13 cellular contexts compared by ENCODE assay signal in genomic region chr5:131460867-131461572, GRCh38.
DNase-seq lines count a peak whose midpoint lies in the region; ATAC-seq, FAIRE-seq and TF ChIP-seq lines count a peak whose summit lies in the region.
"Had no signal": no experiment of that assay in that cellular context is flagged by ENCODE, and none has a peak within 500 bp of the region (broad histone marks: within the 10 kb centered on the region; RNA-seq: fewer than 3 reads in every experiment).

No MANE protein-coding gene starts in this region.

- no peaks in the 10 kb centered on the region for H3K9me3 ChIP-seq in astrocyte (ENCODE audit: insufficient read depth, low read depth, low read length)
- H3K9me3 ChIP-seq: heart right ventricle had no signal

- no peak overlapping the region for H3K4me3 Mint-ChIP-seq in activated T-cell treated with anti-CD3 and anti-CD28 coated beads, Interleukin-2, amount 50 U/mL, for 72 hours
- no peak overlapping the region for H3K4me3 Mint-ChIP-seq in astrocyte (ENCODE audit: unreplicated experiment)
- no peak overlapping the region for H3K4me3 Mint-ChIP-seq in naive B cell
- H3K4me3 Mint-ChIP-seq: activated naive CD8-positive, alpha-beta T cell treated with anti-CD3 and anti-CD28 coated beads, Interleukin-2, amount 10 ng/mL, durations not matched to agents 7 days and 5 days; H9 had no signal

- no peaks in the 10 kb centered on the region for H3K36me3 ChIP-seq in astrocyte (ENCODE audit: insufficient read depth, low read length)

- no peak for DNase-seq in activated T-cell treated with anti-CD3 and anti-CD28 coated beads, Interleukin-2, amount 50 U/mL, for 72 hours
- DNase-seq in activated T-cell treated with anti-CD3 and anti-CD28 coated beads, Interleukin-2, amount 50 U/mL, for 48 hours = no peak
- DNase-seq in NCI-H2029 treated with DMSO at 0.1 percent for 48 hours (lab: John Stamatoyannopoulos, UW) = peak; percentile 5
- DNase-seq in astrocyte (ENCODE audit: low read depth) = peak; percentile 47
- no peak for DNase-seq in naive B cell
- no peak for DNase-seq in Kasumi-1 (lab: John Stamatoyannopoulos, UW)
- DNase-seq in NCI-H82 treated with DMSO at 0.1 percent for 48 hours (lab: John Stamatoyannopoulos, UW; ENCODE audit: unreplicated experiment) = no peak
- DNase-seq in hepatic stellate cell (ENCODE audit: low spot score) = no peak
- DNase-seq: activated naive CD8-positive, alpha-beta T cell treated with anti-CD3 and anti-CD28 coated beads, Interleukin-2, amount 10 ng/mL, durations not matched to agents 7 days and 5 days; H9; heart right ventricle; NCI-H1930; SHP77 had no signal

- H3K79me2 ChIP-seq in astrocyte (ENCODE audit: insufficient read depth, low read length) = no peaks in the 10 kb centered on the region

- no peaks in the 10 kb centered on the region for H3K27me3 Mint-ChIP-seq in activated T-cell treated with anti-CD3 and anti-CD28 coated beads, Interleukin-2, amount 50 U/mL, for 72 hours (ENCODE audit: low read depth)
- no peaks in the 10 kb centered on the region for H3K27me3 Mint-ChIP-seq in astrocyte (ENCODE audit: low read depth, unreplicated experiment)
- no peaks in the 10 kb centered on the region for H3K27me3 Mint-ChIP-seq in naive B cell
- H3K27me3 Mint-ChIP-seq: activated naive CD8-positive, alpha-beta T cell treated with anti-CD3 and anti-CD28 coated beads, Interleukin-2, amount 10 ng/mL, durations not matched to agents 7 days and 5 days had no signal

- no peak for TF ChIP-seq CTCF in astrocyte (IDR thresholded peaks at IDR 0.05; ENCODE audit: insufficient read depth, low read depth, low read length)

- no peak for FAIRE-seq in astrocyte (lab: Jason Lieb, UNC)

- H3K4me1 ChIP-seq in astrocyte (ENCODE audit: insufficient read depth, low read length) = no peaks in the 10 kb centered on the region

- ATAC-seq in activated T-cell treated with anti-CD3 and anti-CD28 coated beads, Interleukin-2, amount 50 U/mL, for 72 hours (replicated peaks in 1 of 2) = no peak
- ATAC-seq in naive B cell (ENCODE audit: low read depth in 2 of 2) = no peak

- no peak overlapping the region for H2AFZ ChIP-seq in astrocyte (ENCODE audit: low read depth, low read length)

- H4K20me1 ChIP-seq in astrocyte (ENCODE audit: insufficient read depth, low read length) = no peaks in the 10 kb centered on the region

- H3K4me3 ChIP-seq in astrocyte (ENCODE audit: insufficient read depth, low read depth, low read length) = no peak overlapping the region
- H3K4me3 ChIP-seq: heart right ventricle had no signal

- no peak overlapping the region for H3K9ac ChIP-seq in astrocyte (ENCODE audit: low read length)

- H3K27ac ChIP-seq in astrocyte (ENCODE audit: low read depth, low read length) = no peak overlapping the region
- H3K27ac ChIP-seq: heart right ventricle had no signal

- H3K36me3 Mint-ChIP-seq in activated T-cell treated with anti-CD3 and anti-CD28 coated beads, Interleukin-2, amount 50 U/mL, for 72 hours (ENCODE audit: insufficient read depth in 2 of 2) = peaks cover 8 to 24% of the 10 kb centered on the region in 2 donors
- H3K36me3 Mint-ChIP-seq in astrocyte (ENCODE audit: low read depth, unreplicated experiment) = peaks cover 3% of the 10 kb centered on the region
- H3K36me3 Mint-ChIP-seq in naive B cell = peaks cover 7 to 22% of the 10 kb centered on the region in 2 donors

- peak overlapping the region; percentile 25 for H3K27ac Mint-ChIP-seq in activated T-cell treated with anti-CD3 and anti-CD28 coated beads, Interleukin-2, amount 50 U/mL, for 72 hours
- no peak overlapping the region for H3K27ac Mint-ChIP-seq in astrocyte (ENCODE audit: unreplicated experiment)
- H3K27ac Mint-ChIP-seq in naive B cell = peak overlapping the region in 4 of 6 donors; percentile 27 to 72 (median 60)
- H3K27ac Mint-ChIP-seq: activated naive CD8-positive, alpha-beta T cell treated with anti-CD3 and anti-CD28 coated beads, Interleukin-2, amount 10 ng/mL, durations not matched to agents 7 days and 5 days; H9 had no signal

- no peaks in the 10 kb centered on the region for H3K27me3 ChIP-seq in astrocyte (ENCODE audit: insufficient read depth, low read length)
- H3K27me3 ChIP-seq: heart right ventricle had no signal

- H3K9me3 Mint-ChIP-seq in activated T-cell treated with anti-CD3 and anti-CD28 coated beads, Interleukin-2, amount 50 U/mL, for 72 hours = peaks cover 0 to 2% of the 10 kb centered on the region in 2 donors
- no peaks in the 10 kb centered on the region for H3K9me3 Mint-ChIP-seq in astrocyte (ENCODE audit: unreplicated experiment)
- H3K9me3 Mint-ChIP-seq in naive B cell = no peaks in the 10 kb centered on the region
- H3K9me3 Mint-ChIP-seq: activated naive CD8-positive, alpha-beta T cell treated with anti-CD3 and anti-CD28 coated beads, Interleukin-2, amount 10 ng/mL, durations not matched to agents 7 days and 5 days; H9 had no signal

- H3K4me1 Mint-ChIP-seq in activated T-cell treated with anti-CD3 and anti-CD28 coated beads, Interleukin-2, amount 50 U/mL, for 72 hours (ENCODE audit: low read depth) = peaks cover 41% of the 10 kb centered on the region
- peaks cover 6% of the 10 kb centered on the region for H3K4me1 Mint-ChIP-seq in astrocyte (ENCODE audit: low read depth, unreplicated experiment)
- H3K4me1 Mint-ChIP-seq in naive B cell = peaks cover 0 to 11% (median 3%) of the 10 kb centered on the region in 3 donors
- H3K4me1 Mint-ChIP-seq: H9 had no signal

- no peak overlapping the region for H3K4me2 ChIP-seq in astrocyte (ENCODE audit: low read length)

Comparison
In these comparisons a context has a peak if more than half of its experiments do, and no peak if none do; other contexts are left out.
1. DNase-seq: peak in NCI-H2029 treated with DMSO at 0.1 percent for 48 hours (single experiment) and astrocyte (single experiment); none in activated T-cell treated with anti-CD3 and anti-CD28 coated beads, Interleukin-2, amount 50 U/mL, for 72 hours (0 of 2), activated T-cell treated with anti-CD3 and anti-CD28 coated beads, Interleukin-2, amount 50 U/mL, for 48 hours (0 of 2), naive B cell (single experiment), Kasumi-1 (0 of 2), NCI-H82 treated with DMSO at 0.1 percent for 48 hours (single experiment) and hepatic stellate cell (single experiment).